Comparison of ENCODE assay signal across 9 cellular contexts in the genomic region with DNA sequence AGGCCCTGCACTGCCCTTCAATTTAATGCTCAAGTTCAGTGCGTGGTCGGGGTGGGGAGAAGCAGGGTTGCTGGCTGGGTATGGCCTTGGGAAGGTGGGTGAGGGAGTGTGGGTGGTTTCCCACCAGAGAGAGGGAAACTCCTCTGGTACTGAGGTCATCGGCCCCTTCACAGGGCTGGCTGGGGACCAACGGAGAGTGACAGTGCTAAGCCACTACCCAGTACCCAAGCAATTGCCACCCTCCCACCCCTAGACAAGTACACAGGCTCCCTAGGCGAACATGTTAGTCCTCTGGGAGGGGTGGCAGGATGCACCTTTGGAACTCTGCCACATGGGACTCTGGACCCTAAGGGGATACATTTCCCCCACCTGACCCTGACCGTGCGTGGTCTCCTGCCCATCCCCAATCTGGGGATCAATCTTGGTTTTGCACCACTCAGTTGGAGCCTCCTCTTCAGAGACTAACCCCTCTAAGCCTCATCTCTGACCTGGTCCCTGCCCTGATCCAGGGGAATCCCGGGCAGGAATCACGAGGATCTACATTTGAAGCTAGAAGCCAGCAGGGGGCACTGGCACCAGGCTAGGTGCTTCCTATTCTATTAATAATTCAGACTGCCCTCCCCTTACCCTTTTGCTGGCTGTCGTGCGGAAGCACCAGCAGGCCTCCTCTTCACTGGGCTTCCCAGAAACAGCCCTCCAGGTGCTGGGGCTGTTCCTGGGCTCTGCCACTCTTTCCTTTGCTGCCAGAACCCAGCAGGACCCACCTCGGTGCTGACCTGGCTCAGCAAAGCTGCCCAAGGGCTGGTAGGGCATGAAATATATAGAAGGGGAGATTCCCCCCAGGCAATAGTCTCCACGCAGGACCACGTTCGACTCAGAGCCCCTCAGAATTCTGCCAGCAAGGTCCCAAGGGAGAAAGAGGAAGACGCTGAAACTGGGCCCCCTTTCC.
DNase-seq lines count a peak whose midpoint lies in the region; ATAC-seq and TF ChIP-seq lines count a peak whose summit lies in the region.
"Had no signal": no experiment of that assay in that cellular context is flagged by ENCODE, and none has a peak within 500 bp of the region (broad histone marks: within the 10 kb centered on the region; RNA-seq: fewer than 3 reads in every experiment).

No MANE protein-coding gene starts in this region.

- TF ChIP-seq CTCF in mammary epithelial cell (conservative IDR thresholded peaks at IDR 0.05 in 1 of 2, IDR thresholded peaks at IDR 0.05 in 1 of 2; ENCODE audit: extremely low read depth in 1 of 2, insufficient read depth in 1 of 2, low read depth in 1 of 2, low read length in 2 of 2): peak; percentile 35 to 55
- peak; percentile 31 for TF ChIP-seq CTCF in mesothelial cell of epicardium (IDR thresholded peaks at IDR 0.05; ENCODE audit: unreplicated experiment)

- H2AFZ ChIP-seq in mammary epithelial cell (ENCODE audit: low read depth, low read length): no peak overlapping the region

- no peak overlapping the region for H3K27ac ChIP-seq in mammary epithelial cell (ENCODE audit: insufficient read depth, low read depth, low read length)

- dilution Hi-C loops in mammary epithelial cell (cut with HindIII; ENCODE audit: low sequenced_read_pairs): no loop called here

- H3K36me3 ChIP-seq in mammary epithelial cell (ENCODE audit: insufficient read depth, low read length): no peaks in the 10 kb centered on the region

- H3K36me3 Mint-ChIP-seq in mesothelial cell of epicardium: no peaks in the 10 kb centered on the region
- H3K36me3 Mint-ChIP-seq in activated T-helper 2 cell treated with anti-CD3 and anti-CD28 coated beads, Interferon-gamma antibody, Interleukin-2, Interleukin-4, amounts not matched to agents 10 μg/mL and 5 μg/mL and 100 μg/mL, durations not matched to agents 14 hours and 24 hours and 36 hours (ENCODE audit: low read depth): no peaks in the 10 kb centered on the region

- no peak overlapping the region for H3K4me3 Mint-ChIP-seq in mesothelial cell of epicardium
- no peak overlapping the region for H3K4me3 Mint-ChIP-seq in activated T-helper 2 cell treated with anti-CD3 and anti-CD28 coated beads, Interferon-gamma antibody, Interleukin-2, Interleukin-4, amounts not matched to agents 10 μg/mL and 5 μg/mL and 100 μg/mL, durations not matched to agents 14 hours and 24 hours and 36 hours (ENCODE audit: low read depth)
- H3K4me3 Mint-ChIP-seq: activated CD8-positive, alpha-beta T cell treated with anti-CD3 and anti-CD28 coated beads for 36 hours had no signal

- intact Hi-C loops in mammary epithelial cell (cut with micrococcal nuclease): loop anchor here (1.0 to 10.0 kb wide), 3 partner anchors 37 to 192 kb away; no protein-coding TSS in a partner anchor
- intact Hi-C loops in activated T-helper 2 cell treated with anti-CD3 and anti-CD28 coated beads, Interferon-gamma antibody, Interleukin-2, Interleukin-4, amounts not matched to agents 10 μg/mL and 5 μg/mL and 100 μg/mL, durations not matched to agents 14 hours and 24 hours and 36 hours (cut with micrococcal nuclease): no loop called here

- H3K4me1 ChIP-seq in mammary epithelial cell (ENCODE audit: insufficient read depth, low read length): no peaks in the 10 kb centered on the region

- no TSS peak for BruUV-seq in mammary epithelial cell (replicated peaks; lab: Mats Ljungman, UMichigan)

- H3K9me3 ChIP-seq in mammary epithelial cell (replicated peaks; ENCODE audit: insufficient read depth, low read length): no peaks in the 10 kb centered on the region

- no peak for ATAC-seq in HG03097 (IDR thresholded peaks at IDR 0.05; ENCODE audit: low FRiP score, unreplicated experiment)
- ATAC-seq: activated CD8-positive, alpha-beta T cell treated with anti-CD3 and anti-CD28 coated beads for 36 hours had no signal

- H3K27me3 ChIP-seq in mammary epithelial cell (ENCODE audit: insufficient read depth, low read length): no peaks in the 10 kb centered on the region

- 71% methylated on average over 14 of the region's 16 CpGs for WGBS in mammary epithelial cell (ENCODE audit: low coverage, missing lambda C conversion rate)

- H3K79me2 ChIP-seq in mammary epithelial cell (ENCODE audit: insufficient read depth, low read length): no peaks in the 10 kb centered on the region

- no peaks in the 10 kb centered on the region for H4K20me1 ChIP-seq in mammary epithelial cell (ENCODE audit: insufficient read depth, low read length)

- DNase-seq in DMS53 (lab: John Stamatoyannopoulos, UW) (peak; percentile 76), M059J (ENCODE audit: low read depth) (peak; percentile 21), mammary epithelial cell (peak; percentile 27), mesothelial cell of epicardium (ENCODE audit: low spot score in 2 of 2, unreplicated experiment in 2 of 2) (no peak), KG1 (lab: John Stamatoyannopoulos, UW) (no peak), NCI-H2196 treated with DMSO at 0.1 percent for 48 hours (lab: John Stamatoyannopoulos, UW; ENCODE audit: unreplicated experiment) (no peak)
- DNase-seq in activated T-helper 2 cell treated with anti-CD3 and anti-CD28 coated beads, Interferon-gamma antibody, Interleukin-2, Interleukin-4, amounts not matched to agents 10 μg/mL and 5 μg/mL and 100 μg/mL, durations not matched to agents 14 hours and 24 hours and 36 hours (ENCODE audit: low spot score): no peak
- DNase-seq: activated CD8-positive, alpha-beta T cell treated with anti-CD3 and anti-CD28 coated beads for 36 hours had no signal

- no peak overlapping the region for H3K4me2 ChIP-seq in mammary epithelial cell (ENCODE audit: insufficient read depth, low read depth, low read length)

- peak overlapping the region; percentile 35 for H3K27ac Mint-ChIP-seq in mesothelial cell of epicardium
- no peak overlapping the region for H3K27ac Mint-ChIP-seq in activated T-helper 2 cell treated with anti-CD3 and anti-CD28 coated beads, Interferon-gamma antibody, Interleukin-2, Interleukin-4, amounts not matched to agents 10 μg/mL and 5 μg/mL and 100 μg/mL, durations not matched to agents 14 hours and 24 hours and 36 hours
- H3K27ac Mint-ChIP-seq: activated CD8-positive, alpha-beta T cell treated with anti-CD3 and anti-CD28 coated beads for 36 hours had no signal

- H3K9ac ChIP-seq in mammary epithelial cell (ENCODE audit: insufficient read depth, low read length): no peak overlapping the region

- no peaks in the 10 kb centered on the region for H3K27me3 Mint-ChIP-seq in mesothelial cell of epicardium (ENCODE audit: low read depth)
- peaks cover 2% of the 10 kb centered on the region for H3K27me3 Mint-ChIP-seq in activated T-helper 2 cell treated with anti-CD3 and anti-CD28 coated beads, Interferon-gamma antibody, Interleukin-2, Interleukin-4, amounts not matched to agents 10 μg/mL and 5 μg/mL and 100 μg/mL, durations not matched to agents 14 hours and 24 hours and 36 hours (ENCODE audit: low read depth)

- no peaks in the 10 kb centered on the region for H3K9me3 Mint-ChIP-seq in mesothelial cell of epicardium
- no peaks in the 10 kb centered on the region for H3K9me3 Mint-ChIP-seq in activated T-helper 2 cell treated with anti-CD3 and anti-CD28 coated beads, Interferon-gamma antibody, Interleukin-2, Interleukin-4, amounts not matched to agents 10 μg/mL and 5 μg/mL and 100 μg/mL, durations not matched to agents 14 hours and 24 hours and 36 hours
- H3K9me3 Mint-ChIP-seq: activated CD8-positive, alpha-beta T cell treated with anti-CD3 and anti-CD28 coated beads for 36 hours had no signal

- in situ Hi-C loops in mammary epithelial cell (cut with MboI; ENCODE audit: low sequenced_read_pairs in 2 of 2): no loop called here

- CTCF ChIA-PET in mammary epithelial cell (lab: Charles Lee; ENCODE audit: low non-redundant PET): interaction anchor here (0.6 to 1.0 kb wide), 2 partner anchors 36 to 37 kb away, joined by 3 to 4 read pairs; no protein-coding TSS in a partner anchor

- peaks cover 57% of the 10 kb centered on the region for H3K4me1 Mint-ChIP-seq in mesothelial cell of epicardium
- no peaks in the 10 kb centered on the region for H3K4me1 Mint-ChIP-seq in activated T-helper 2 cell treated with anti-CD3 and anti-CD28 coated beads, Interferon-gamma antibody, Interleukin-2, Interleukin-4, amounts not matched to agents 10 μg/mL and 5 μg/mL and 100 μg/mL, durations not matched to agents 14 hours and 24 hours and 36 hours (ENCODE audit: low read depth)

- H3K4me3 ChIP-seq in mammary epithelial cell (replicated peaks in 1 of 3; ENCODE audit: insufficient read depth in 1 of 3, low read depth in 2 of 3, low read length in 3 of 3): no peak overlapping the region

Comparison
In these comparisons a context has a peak if more than half of its experiments do, and no peak if none do; other contexts are left out.
1. DNase-seq: peak in DMS53 (single experiment), M059J (single experiment) and mammary epithelial cell (single experiment); none in mesothelial cell of epicardium (0 of 2), activated T-helper 2 cell treated with anti-CD3 and anti-CD28 coated beads, Interferon-gamma antibody, Interleukin-2, Interleukin-4, amounts not matched to agents 10 μg/mL and 5 μg/mL and 100 μg/mL, durations not matched to agents 14 hours and 24 hours and 36 hours (single experiment), KG1 (single experiment) and NCI-H2196 treated with DMSO at 0.1 percent for 48 hours (single experiment).